In the genomic region with DNA sequence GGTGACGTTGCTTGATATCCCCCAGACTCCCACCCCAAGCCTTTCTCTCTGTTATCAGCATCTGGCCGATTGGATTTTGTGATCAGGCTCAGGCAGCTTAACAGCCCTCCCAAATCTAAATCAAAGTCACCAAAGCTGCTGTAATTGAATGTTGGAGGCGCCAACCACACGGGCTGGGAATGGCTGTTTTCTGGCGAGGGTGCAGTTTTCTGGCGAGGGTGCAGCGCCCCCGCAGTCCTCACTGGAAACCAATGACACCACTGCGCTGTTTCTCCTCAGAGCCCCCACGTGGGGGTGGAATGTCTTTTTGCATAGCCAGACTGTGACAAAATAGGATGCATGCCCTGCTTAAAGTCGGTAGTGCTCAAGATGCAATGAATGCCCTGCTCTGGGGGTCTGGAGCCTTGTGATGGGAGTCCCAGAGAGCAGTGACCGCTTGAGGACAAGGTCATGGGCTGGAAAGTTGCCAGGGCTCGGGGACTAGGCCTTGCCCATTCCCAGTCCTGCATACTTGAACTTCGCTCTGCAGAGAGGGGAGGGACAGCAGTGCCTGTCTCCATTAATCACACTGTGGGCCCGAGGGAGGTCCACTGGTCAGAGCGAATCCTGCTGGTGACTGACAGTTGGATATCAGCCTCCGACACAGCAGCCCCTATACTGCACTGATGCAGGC, we compare ENCODE assay signal across 1 cellular context.
A peak's percentile ranks its signal among the peaks of the same experiment; 100 is the strongest.
TF ChIP-seq lines count a peak whose summit lies in the region.

No MANE protein-coding gene starts in this region.

TF ChIP-seq in HepG2, 621 proteins besides CTCF, POLR2A, EP300 and RAD21 (continued from another document and continues in another):
- TF ChIP-seq, protein P1, sequence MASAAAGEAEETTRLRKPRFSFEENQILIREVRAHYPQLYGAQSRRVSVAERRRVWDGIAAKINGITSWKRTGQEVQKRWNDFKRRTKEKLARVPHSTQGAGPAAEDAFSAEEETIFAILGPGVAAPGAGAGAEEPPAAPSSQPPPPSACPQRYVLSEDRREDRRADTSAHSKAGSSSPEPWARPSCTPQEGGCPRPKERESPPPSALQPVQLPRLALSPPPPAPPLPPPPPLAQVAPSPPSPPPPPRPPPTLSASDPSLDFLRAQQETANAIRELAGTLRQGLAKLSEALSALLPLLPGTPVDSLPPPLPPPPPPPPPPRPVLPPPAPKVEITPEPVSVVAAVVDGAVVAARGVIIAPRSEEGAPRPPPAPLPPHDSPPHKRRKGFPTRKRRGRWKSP (CRISPR knock-in tag; IDR thresholded peaks at IDR 0.05), result no peak
- peak; percentile 63; the same call in 1 of the 2 replicates for TF ChIP-seq DPF2 (CRISPR knock-in tag; IDR thresholded peaks at IDR 0.05; ENCODE audit: borderline replicate concordance, low read depth)
- TF ChIP-seq SRSF4 (IDR thresholded peaks at IDR 0.05; ENCODE audit: low read depth, low read length, poor library complexity, severe bottlenecking), result no peak
- no peak for TF ChIP-seq ZNF296 (CRISPR knock-in tag; conservative IDR thresholded peaks at IDR 0.05)
- no peak; the same call in 1 of the 2 replicates for TF ChIP-seq HOXA3 (CRISPR knock-in tag; IDR thresholded peaks at IDR 0.05)
- TF ChIP-seq ZNF124 (CRISPR knock-in tag; IDR thresholded peaks at IDR 0.05), result no peak
- TF ChIP-seq, protein P2, sequence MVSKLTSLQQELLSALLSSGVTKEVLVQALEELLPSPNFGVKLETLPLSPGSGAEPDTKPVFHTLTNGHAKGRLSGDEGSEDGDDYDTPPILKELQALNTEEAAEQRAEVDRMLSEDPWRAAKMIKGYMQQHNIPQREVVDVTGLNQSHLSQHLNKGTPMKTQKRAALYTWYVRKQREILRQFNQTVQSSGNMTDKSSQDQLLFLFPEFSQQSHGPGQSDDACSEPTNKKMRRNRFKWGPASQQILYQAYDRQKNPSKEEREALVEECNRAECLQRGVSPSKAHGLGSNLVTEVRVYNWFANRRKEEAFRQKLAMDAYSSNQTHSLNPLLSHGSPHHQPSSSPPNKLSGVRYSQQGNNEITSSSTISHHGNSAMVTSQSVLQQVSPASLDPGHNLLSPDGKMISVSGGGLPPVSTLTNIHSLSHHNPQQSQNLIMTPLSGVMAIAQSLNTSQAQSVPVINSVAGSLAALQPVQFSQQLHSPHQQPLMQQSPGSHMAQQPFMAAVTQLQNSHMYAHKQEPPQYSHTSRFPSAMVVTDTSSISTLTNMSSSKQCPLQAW (CRISPR knock-in tag; IDR thresholded peaks at IDR 0.05), result no peak
- no peak for TF ChIP-seq ZNF749 (CRISPR knock-in tag; IDR thresholded peaks at IDR 0.05; ENCODE audit: borderline replicate concordance)
- peak; percentile 89 for TF ChIP-seq ZNF333 (CRISPR knock-in tag; IDR thresholded peaks at IDR 0.05; ENCODE audit: borderline replicate concordance)
- no peak for TF ChIP-seq ZNF264 (CRISPR knock-in tag; IDR thresholded peaks at IDR 0.05)
- TF ChIP-seq, protein P3, sequence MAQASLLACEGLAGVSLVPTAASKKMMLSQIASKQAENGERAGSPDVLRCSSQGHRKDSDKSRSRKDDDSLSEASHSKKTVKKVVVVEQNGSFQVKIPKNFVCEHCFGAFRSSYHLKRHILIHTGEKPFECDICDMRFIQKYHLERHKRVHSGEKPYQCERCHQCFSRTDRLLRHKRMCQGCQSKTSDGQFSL (CRISPR knock-in tag; IDR thresholded peaks at IDR 0.05), result no peak
- TF ChIP-seq MED1 (CRISPR knock-in tag; IDR thresholded peaks at IDR 0.05), result peak; percentile 53; the same call in 1 of the 2 replicates
- TF ChIP-seq ZNF563 (CRISPR knock-in tag; IDR thresholded peaks at IDR 0.05), result no peak
- TF ChIP-seq ZNF558 (CRISPR knock-in tag; IDR thresholded peaks at IDR 0.05; ENCODE audit: borderline replicate concordance), result no peak
- no peak for TF ChIP-seq KLF6 (CRISPR knock-in tag; IDR thresholded peaks at IDR 0.05)
- TF ChIP-seq CENPX (CRISPR knock-in tag; IDR thresholded peaks at IDR 0.05), result no peak
- TF ChIP-seq ZNF737 (CRISPR knock-in tag; IDR thresholded peaks at IDR 0.05; ENCODE audit: borderline replicate concordance), result no peak
- TF ChIP-seq BCL6 (CRISPR knock-in tag; IDR thresholded peaks at IDR 0.05), result peak; percentile 56; the same call in 1 of the 2 replicates
- no peak for TF ChIP-seq KMT2B (CRISPR knock-in tag; IDR thresholded peaks at IDR 0.05)
- TF ChIP-seq, protein P4, sequence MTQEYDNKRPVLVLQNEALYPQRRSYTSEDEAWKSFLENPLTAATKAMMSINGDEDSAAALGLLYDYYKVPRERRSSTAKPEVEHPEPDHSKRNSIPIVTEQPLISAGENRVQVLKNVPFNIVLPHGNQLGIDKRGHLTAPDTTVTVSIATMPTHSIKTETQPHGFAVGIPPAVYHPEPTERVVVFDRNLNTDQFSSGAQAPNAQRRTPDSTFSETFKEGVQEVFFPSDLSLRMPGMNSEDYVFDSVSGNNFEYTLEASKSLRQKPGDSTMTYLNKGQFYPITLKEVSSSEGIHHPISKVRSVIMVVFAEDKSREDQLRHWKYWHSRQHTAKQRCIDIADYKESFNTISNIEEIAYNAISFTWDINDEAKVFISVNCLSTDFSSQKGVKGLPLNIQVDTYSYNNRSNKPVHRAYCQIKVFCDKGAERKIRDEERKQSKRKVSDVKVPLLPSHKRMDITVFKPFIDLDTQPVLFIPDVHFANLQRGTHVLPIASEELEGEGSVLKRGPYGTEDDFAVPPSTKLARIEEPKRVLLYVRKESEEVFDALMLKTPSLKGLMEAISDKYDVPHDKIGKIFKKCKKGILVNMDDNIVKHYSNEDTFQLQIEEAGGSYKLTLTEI (CRISPR knock-in tag; conservative IDR thresholded peaks at IDR 0.05), result no peak
- peak; percentile 67; the same call in 1 of the 2 replicates for TF ChIP-seq ZNF430 (CRISPR knock-in tag; IDR thresholded peaks at IDR 0.05)
- TF ChIP-seq, protein P5, sequence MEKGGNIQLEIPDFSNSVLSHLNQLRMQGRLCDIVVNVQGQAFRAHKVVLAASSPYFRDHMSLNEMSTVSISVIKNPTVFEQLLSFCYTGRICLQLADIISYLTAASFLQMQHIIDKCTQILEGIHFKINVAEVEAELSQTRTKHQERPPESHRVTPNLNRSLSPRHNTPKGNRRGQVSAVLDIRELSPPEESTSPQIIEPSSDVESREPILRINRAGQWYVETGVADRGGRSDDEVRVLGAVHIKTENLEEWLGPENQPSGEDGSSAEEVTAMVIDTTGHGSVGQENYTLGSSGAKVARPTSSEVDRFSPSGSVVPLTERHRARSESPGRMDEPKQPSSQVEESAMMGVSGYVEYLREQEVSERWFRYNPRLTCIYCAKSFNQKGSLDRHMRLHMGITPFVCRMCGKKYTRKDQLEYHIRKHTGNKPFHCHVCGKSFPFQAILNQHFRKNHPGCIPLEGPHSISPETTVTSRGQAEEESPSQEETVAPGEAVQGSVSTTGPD (CRISPR knock-in tag; IDR thresholded peaks at IDR 0.05), result no peak
- TF ChIP-seq ZNF556 (CRISPR knock-in tag; IDR thresholded peaks at IDR 0.05; ENCODE audit: borderline replicate concordance), result 0 out of 2 replicates have a peak, but pooled peaks have one; percentile 36
- TF ChIP-seq, protein P6, sequence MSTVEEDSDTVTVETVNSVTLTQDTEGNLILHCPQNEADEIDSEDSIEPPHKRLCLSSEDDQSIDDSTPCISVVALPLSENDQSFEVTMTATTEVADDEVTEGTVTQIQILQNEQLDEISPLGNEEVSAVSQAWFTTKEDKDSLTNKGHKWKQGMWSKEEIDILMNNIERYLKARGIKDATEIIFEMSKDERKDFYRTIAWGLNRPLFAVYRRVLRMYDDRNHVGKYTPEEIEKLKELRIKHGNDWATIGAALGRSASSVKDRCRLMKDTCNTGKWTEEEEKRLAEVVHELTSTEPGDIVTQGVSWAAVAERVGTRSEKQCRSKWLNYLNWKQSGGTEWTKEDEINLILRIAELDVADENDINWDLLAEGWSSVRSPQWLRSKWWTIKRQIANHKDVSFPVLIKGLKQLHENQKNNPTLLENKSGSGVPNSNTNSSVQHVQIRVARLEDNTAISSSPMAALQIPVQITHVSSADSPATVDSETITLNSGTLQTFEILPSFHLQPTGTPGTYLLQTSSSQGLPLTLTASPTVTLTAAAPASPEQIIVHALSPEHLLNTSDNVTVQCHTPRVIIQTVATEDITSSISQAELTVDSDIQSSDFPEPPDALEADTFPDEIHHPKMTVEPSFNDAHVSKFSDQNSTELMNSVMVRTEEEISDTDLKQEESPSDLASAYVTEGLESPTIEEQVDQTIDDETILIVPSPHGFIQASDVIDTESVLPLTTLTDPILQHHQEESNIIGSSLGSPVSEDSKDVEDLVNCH (CRISPR knock-in tag; IDR thresholded peaks at IDR 0.05), result no peak
- no peak for TF ChIP-seq PHF8 (CRISPR knock-in tag; IDR thresholded peaks at IDR 0.05)
- peak; percentile 94 for TF ChIP-seq RXRB (CRISPR knock-in tag; IDR thresholded peaks at IDR 0.05; ENCODE audit: borderline replicate concordance)
- TF ChIP-seq ZNF672 (CRISPR knock-in tag; IDR thresholded peaks at IDR 0.05), result no peak
- TF ChIP-seq SP1 (IDR thresholded peaks at IDR 0.05), result no peak
- no peak for TF ChIP-seq SP1 (CRISPR knock-in tag; IDR thresholded peaks at IDR 0.05)
- TF ChIP-seq ZNF772 (CRISPR knock-in tag; IDR thresholded peaks at IDR 0.05), result no peak
- TF ChIP-seq, protein P7, sequence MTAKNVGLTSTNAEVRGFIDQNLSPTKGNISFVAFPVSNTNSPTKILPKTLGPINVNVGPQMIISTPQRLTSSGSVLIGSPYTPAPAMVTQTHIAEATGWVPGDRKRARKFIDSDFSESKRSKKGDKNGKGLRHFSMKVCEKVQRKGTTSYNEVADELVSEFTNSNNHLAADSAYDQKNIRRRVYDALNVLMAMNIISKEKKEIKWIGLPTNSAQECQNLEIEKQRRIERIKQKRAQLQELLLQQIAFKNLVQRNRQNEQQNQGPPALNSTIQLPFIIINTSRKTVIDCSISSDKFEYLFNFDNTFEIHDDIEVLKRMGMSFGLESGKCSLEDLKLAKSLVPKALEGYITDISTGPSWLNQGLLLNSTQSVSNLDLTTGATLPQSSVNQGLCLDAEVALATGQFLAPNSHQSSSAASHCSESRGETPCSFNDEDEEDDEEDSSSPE (CRISPR knock-in tag; IDR thresholded peaks at IDR 0.05), result no peak
- TF ChIP-seq ZBTB7A (CRISPR knock-in tag; IDR thresholded peaks at IDR 0.05), result peak; percentile 59; the same call in 1 of the 2 replicates
- TF ChIP-seq, protein P8, sequence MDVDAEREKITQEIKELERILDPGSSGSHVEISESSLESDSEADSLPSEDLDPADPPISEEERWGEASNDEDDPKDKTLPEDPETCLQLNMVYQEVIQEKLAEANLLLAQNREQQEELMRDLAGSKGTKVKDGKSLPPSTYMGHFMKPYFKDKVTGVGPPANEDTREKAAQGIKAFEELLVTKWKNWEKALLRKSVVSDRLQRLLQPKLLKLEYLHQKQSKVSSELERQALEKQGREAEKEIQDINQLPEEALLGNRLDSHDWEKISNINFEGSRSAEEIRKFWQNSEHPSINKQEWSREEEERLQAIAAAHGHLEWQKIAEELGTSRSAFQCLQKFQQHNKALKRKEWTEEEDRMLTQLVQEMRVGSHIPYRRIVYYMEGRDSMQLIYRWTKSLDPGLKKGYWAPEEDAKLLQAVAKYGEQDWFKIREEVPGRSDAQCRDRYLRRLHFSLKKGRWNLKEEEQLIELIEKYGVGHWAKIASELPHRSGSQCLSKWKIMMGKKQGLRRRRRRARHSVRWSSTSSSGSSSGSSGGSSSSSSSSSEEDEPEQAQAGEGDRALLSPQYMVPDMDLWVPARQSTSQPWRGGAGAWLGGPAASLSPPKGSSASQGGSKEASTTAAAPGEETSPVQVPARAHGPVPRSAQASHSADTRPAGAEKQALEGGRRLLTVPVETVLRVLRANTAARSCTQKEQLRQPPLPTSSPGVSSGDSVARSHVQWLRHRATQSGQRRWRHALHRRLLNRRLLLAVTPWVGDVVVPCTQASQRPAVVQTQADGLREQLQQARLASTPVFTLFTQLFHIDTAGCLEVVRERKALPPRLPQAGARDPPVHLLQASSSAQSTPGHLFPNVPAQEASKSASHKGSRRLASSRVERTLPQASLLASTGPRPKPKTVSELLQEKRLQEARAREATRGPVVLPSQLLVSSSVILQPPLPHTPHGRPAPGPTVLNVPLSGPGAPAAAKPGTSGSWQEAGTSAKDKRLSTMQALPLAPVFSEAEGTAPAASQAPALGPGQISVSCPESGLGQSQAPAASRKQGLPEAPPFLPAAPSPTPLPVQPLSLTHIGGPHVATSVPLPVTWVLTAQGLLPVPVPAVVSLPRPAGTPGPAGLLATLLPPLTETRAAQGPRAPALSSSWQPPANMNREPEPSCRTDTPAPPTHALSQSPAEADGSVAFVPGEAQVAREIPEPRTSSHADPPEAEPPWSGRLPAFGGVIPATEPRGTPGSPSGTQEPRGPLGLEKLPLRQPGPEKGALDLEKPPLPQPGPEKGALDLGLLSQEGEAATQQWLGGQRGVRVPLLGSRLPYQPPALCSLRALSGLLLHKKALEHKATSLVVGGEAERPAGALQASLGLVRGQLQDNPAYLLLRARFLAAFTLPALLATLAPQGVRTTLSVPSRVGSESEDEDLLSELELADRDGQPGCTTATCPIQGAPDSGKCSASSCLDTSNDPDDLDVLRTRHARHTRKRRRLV (CRISPR knock-in tag; IDR thresholded peaks at IDR 0.05), result no peak
- no peak for TF ChIP-seq MYC (CRISPR knock-in tag; IDR thresholded peaks at IDR 0.05; ENCODE audit: borderline replicate concordance)
- TF ChIP-seq REL (CRISPR knock-in tag; conservative IDR thresholded peaks at IDR 0.05), result no peak
- no peak for TF ChIP-seq SP2 (CRISPR knock-in tag; IDR thresholded peaks at IDR 0.05)
- TF ChIP-seq ZNF713 (CRISPR knock-in tag; IDR thresholded peaks at IDR 0.05), result no peak
- no peak for TF ChIP-seq ZSCAN30 (CRISPR knock-in tag; IDR thresholded peaks at IDR 0.05)
- no peak for TF ChIP-seq ZNF678 (CRISPR knock-in tag; IDR thresholded peaks at IDR 0.05)
- TF ChIP-seq, protein P9, sequence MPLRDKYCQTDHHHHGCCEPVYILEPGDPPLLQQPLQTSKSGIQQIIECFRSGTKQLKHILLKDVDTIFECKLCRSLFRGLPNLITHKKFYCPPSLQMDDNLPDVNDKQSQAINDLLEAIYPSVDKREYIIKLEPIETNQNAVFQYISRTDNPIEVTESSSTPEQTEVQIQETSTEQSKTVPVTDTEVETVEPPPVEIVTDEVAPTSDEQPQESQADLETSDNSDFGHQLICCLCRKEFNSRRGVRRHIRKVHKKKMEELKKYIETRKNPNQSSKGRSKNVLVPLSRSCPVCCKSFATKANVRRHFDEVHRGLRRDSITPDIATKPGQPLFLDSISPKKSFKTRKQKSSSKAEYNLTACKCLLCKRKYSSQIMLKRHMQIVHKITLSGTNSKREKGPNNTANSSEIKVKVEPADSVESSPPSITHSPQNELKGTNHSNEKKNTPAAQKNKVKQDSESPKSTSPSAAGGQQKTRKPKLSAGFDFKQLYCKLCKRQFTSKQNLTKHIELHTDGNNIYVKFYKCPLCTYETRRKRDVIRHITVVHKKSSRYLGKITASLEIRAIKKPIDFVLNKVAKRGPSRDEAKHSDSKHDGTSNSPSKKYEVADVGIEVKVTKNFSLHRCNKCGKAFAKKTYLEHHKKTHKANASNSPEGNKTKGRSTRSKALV (CRISPR knock-in tag; IDR thresholded peaks at IDR 0.05), result no peak
- TF ChIP-seq MXI1 (IDR thresholded peaks at IDR 0.05; ENCODE audit: borderline replicate concordance, low read depth, low read length), result no peak; the same call in 2 of the 3 replicates
- TF ChIP-seq ZNF251 (CRISPR knock-in tag; IDR thresholded peaks at IDR 0.05), result no peak
- no peak for TF ChIP-seq POGZ (CRISPR knock-in tag; IDR thresholded peaks at IDR 0.05)
- TF ChIP-seq, protein P10, sequence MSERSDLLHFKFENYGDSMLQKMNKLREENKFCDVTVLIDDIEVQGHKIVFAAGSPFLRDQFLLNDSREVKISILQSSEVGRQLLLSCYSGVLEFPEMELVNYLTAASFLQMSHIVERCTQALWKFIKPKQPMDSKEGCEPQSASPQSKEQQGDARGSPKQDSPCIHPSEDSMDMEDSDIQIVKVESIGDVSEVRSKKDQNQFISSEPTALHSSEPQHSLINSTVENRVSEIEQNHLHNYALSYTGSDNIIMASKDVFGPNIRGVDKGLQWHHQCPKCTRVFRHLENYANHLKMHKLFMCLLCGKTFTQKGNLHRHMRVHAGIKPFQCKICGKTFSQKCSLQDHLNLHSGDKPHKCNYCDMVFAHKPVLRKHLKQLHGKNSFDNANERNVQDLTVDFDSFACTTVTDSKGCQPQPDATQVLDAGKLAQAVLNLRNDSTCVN (CRISPR knock-in tag; IDR thresholded peaks at IDR 0.05; ENCODE audit: borderline replicate concordance), result peak; percentile 10; the same call in 1 of the 2 replicates
- TF ChIP-seq AKAP8 (CRISPR knock-in tag; IDR thresholded peaks at IDR 0.05), result no peak
